29 cellular contexts compared by ENCODE assay signal in genomic region chr14:31255286-31255685, GRCh38. TPM values are rescaled to one million over a fixed set of nuclear protein-coding genes. Genes with fewer than 3 reads are reported as not detected.
DNase-seq lines count a peak whose midpoint lies in the region; ATAC-seq, FAIRE-seq and TF ChIP-seq lines count a peak whose summit lies in the region.
"Had no signal": no experiment of that assay in that cellular context is flagged by ENCODE, and none has a peak within 500 bp of the region (broad histone marks: within the 10 kb centered on the region; RNA-seq: fewer than 3 reads in every experiment).

No MANE protein-coding gene starts in this region.

- no peak overlapping the region for H3K9ac ChIP-seq in HepG2 (ENCODE audit: insufficient read depth, low read depth, low read length)
- H3K9ac ChIP-seq: BLaER1; BLaER1 treated with 17β-estradiol and CSF1 and Interleukin-3, amounts not matched to agents 10 nM and 100 nM had no signal

- CTCF ChIA-PET in HepG2 (lab: Yijun Ruan, JAX; ENCODE audit: low intra/inter-chr PET ratio, low total read pairs) = no interaction called here

- no peak for TF ChIP-seq CTCF in HepG2 (CRISPR knock-in tag; IDR thresholded peaks at IDR 0.05)
- no peak for TF ChIP-seq CTCF in right lobe of liver (IDR thresholded peaks at IDR 0.05)

- WGBS in HepG2 (ENCODE audit: low lambda C conversion rate) = 93% methylated on average over 2 of the region's 2 CpGs
- WGBS in right lobe of liver (ENCODE audit: insufficient coverage, low coverage, low lambda C conversion rate, missing lambda C conversion rate) = 79% methylated on average over 2 of the region's 2 CpGs

- in situ Hi-C loops in HepG2 (cut with HindIII; ENCODE audit: extremely low pct_ligation_motif_present, low pct_unique_long_range_greater_than_20kb) = no loop called here

- H3K27ac ChIP-seq in HepG2 (ENCODE audit: extremely low read length, insufficient read depth, low read length) (no peak overlapping the region), right lobe of liver (no peak overlapping the region)
- H3K27ac ChIP-seq: 22Rv1; A549; BLaER1; BLaER1 treated with 17β-estradiol and CSF1 and Interleukin-3, amounts not matched to agents 10 nM and 100 nM; C4-2B had no signal

- no TSS peak for BruUV-seq in HepG2 (replicated peaks; lab: Mats Ljungman, UMichigan)

- H3K27me3 ChIP-seq in HepG2 (ENCODE audit: control insufficient read depth in 1 of 2, insufficient read depth in 2 of 2, low read length in 2 of 2) (no peaks in the 10 kb centered on the region; a peak in 1 of 5 replicates), right lobe of liver (no peaks in the 10 kb centered on the region)
- H3K27me3 ChIP-seq: BE2C; BLaER1; BLaER1 treated with 17β-estradiol and CSF1 and Interleukin-3, amounts not matched to agents 10 nM and 100 nM had no signal

- intact Hi-C loops in HepG2 (cut with micrococcal nuclease; ENCODE audit: unreplicated experiment) (no loop called here), right lobe of liver (cut with DNase I) (no loop called here)

- FAIRE-seq in HepG2 (lab: Jason Lieb, UNC) = no peak
- FAIRE-seq: A204.1, A549, D721Med had no signal

- no peak overlapping the region for H2AFZ ChIP-seq in HepG2 (ENCODE audit: low read length)

- no peak overlapping the region for H3K4me2 ChIP-seq in HepG2 (ENCODE audit: low read depth, low read length)
- H3K4me2 ChIP-seq: A549; BLaER1; BLaER1 treated with 17β-estradiol and CSF1 and Interleukin-3, amounts not matched to agents 10 nM and 100 nM had no signal

- H3K79me2 ChIP-seq in HepG2 (ENCODE audit: insufficient read depth, low read length) = no peaks in the 10 kb centered on the region

- no peaks in the 10 kb centered on the region for H4K20me1 ChIP-seq in HepG2 (ENCODE audit: insufficient read depth, low read length)
- H4K20me1 ChIP-seq: BLaER1; BLaER1 treated with 17β-estradiol and CSF1 and Interleukin-3, amounts not matched to agents 10 nM and 100 nM had no signal

- TF ChIP-seq EP300 in HepG2 (IDR thresholded peaks at IDR 0.05; ENCODE audit: low read depth in 2 of 2, low read length in 2 of 2) = no peak
- no peak for TF ChIP-seq EP300 in HepG2 (CRISPR knock-in tag; IDR thresholded peaks at IDR 0.05; ENCODE audit: borderline replicate concordance)

- H3K9me3 ChIP-seq in HepG2 (ENCODE audit: low read length) (no peaks in the 10 kb centered on the region), right lobe of liver (no peaks in the 10 kb centered on the region)
- H3K9me3 ChIP-seq: BE2C, BLaER1, Caco-2 had no signal

- ATAC-seq in HepG2 (no peak), right lobe of liver (no peak)
- ATAC-seq: A549; CD8-positive, alpha-beta T cell had no signal

- H3K4me1 ChIP-seq in HepG2 (ENCODE audit: insufficient read depth, low read length) (peaks cover 93% of the 10 kb centered on the region), right lobe of liver (peaks cover 0 to 33% (median 14%) of the 10 kb centered on the region in 4 donors)
- H3K4me1 ChIP-seq: BE2C, BLaER1 had no signal

- H3K4me3 ChIP-seq in HepG2 (replicated peaks in 1 of 3; ENCODE audit: insufficient read depth in 1 of 3, low read depth in 2 of 3, low read length in 3 of 3) (no peak overlapping the region), right lobe of liver (no peak overlapping the region)
- H3K4me3 ChIP-seq: A549; BLaER1; BLaER1 treated with 17β-estradiol and CSF1 and Interleukin-3, amounts not matched to agents 10 nM and 100 nM had no signal

- no peak for TF ChIP-seq RAD21 in HepG2 (CRISPR knock-in tag; IDR thresholded peaks at IDR 0.05)

- TF ChIP-seq POLR2A in HepG2 (IDR thresholded peaks at IDR 0.05; ENCODE audit: insufficient read depth in 1 of 2, low read depth in 2 of 2, low read length in 2 of 2) (no peak), right lobe of liver (IDR thresholded peaks at IDR 0.05) (no peak)

- POLR2A ChIA-PET in HepG2 (lab: Yijun Ruan, JAX) = interaction anchor here (1.0 to 14.8 kb wide), 4 partner anchors 9 to 48 kb away, joined by 3 to 323 read pairs (median 63); partner anchors contain the start of gene HECTD1

- H3K36me3 ChIP-seq in HepG2 (replicated peaks in 1 of 2; ENCODE audit: control insufficient read depth in 1 of 2, insufficient read depth in 2 of 2, low read length in 2 of 2) (no peaks in the 10 kb centered on the region), right lobe of liver (no peaks in the 10 kb centered on the region)
- H3K36me3 ChIP-seq: BE2C; BLaER1; BLaER1 treated with 17β-estradiol and CSF1 and Interleukin-3, amounts not matched to agents 10 nM and 100 nM had no signal

- no peak for DNase-seq in HepG2 (ENCODE audit: low spot score)
- no peak for DNase-seq in right lobe of liver
- DNase-seq: 8988T; ACHN; AML-193; BE2C; C1 segment of cervical spinal cord; Caco-2; Calu3; CD4-positive, alpha-beta memory T cell; CD4-positive, alpha-beta T cell; CD4-positive, CD25-positive, alpha-beta regulatory T cell; CD8-positive, alpha-beta memory T cell; CD8-positive, alpha-beta T cell; COR-L47; DMS 273 treated with DMSO at 0.1 percent for 48 hours; DMS153; DMS53; DMS79; DMS79 treated with DMSO at 0.1 percent for 48 hours; DND-41; EL had no signal

TF ChIP-seq in HepG2, 621 proteins besides CTCF, POLR2A, EP300 and RAD21 (continues in another document):
- TF ChIP-seq TCF12 (IDR thresholded peaks at IDR 0.05) = no peak
- no peak for TF ChIP-seq TCF12 (CRISPR knock-in tag; IDR thresholded peaks at IDR 0.05)
- 0 out of 2 replicates have a peak, but pooled peaks have one; percentile 32 for TF ChIP-seq ZMAT3 (CRISPR knock-in tag; conservative IDR thresholded peaks at IDR 0.05)
- no peak for TF ChIP-seq PAWR (CRISPR knock-in tag; IDR thresholded peaks at IDR 0.05; ENCODE audit: borderline replicate concordance)
- no peak for TF ChIP-seq BRF2 (CRISPR knock-in tag; IDR thresholded peaks at IDR 0.05)
- no peak for TF ChIP-seq ZNF619 (CRISPR knock-in tag; IDR thresholded peaks at IDR 0.05)
- TF ChIP-seq CREB1 (IDR thresholded peaks at IDR 0.05) = no peak
- TF ChIP-seq CREB1 (CRISPR knock-in tag; IDR thresholded peaks at IDR 0.05) = no peak
- peak; percentile 80; the same call in 1 of the 2 replicates for TF ChIP-seq ZNF383 (CRISPR knock-in tag; IDR thresholded peaks at IDR 0.05; ENCODE audit: borderline replicate concordance)
- no peak for TF ChIP-seq ZNF512 (CRISPR knock-in tag; IDR thresholded peaks at IDR 0.05)
- TF ChIP-seq ZNF879 (CRISPR knock-in tag; IDR thresholded peaks at IDR 0.05) = no peak
- TF ChIP-seq ZFP36L1 (CRISPR knock-in tag; IDR thresholded peaks at IDR 0.05) = no peak
- TF ChIP-seq MAFG (CRISPR knock-in tag; IDR thresholded peaks at IDR 0.05) = no peak

RNA-seq across cellular contexts. Expression of gene HECTD1, which starts 47.7 kb away (rescaled TPM):
- 560 and 761 TPM in 2 replicates for total RNA-seq in HepG2 (2016; rRNA removed; fragmentation: Illumina TruSeq; extraction: Trizol)
- total RNA-seq in HepG2 (2016; cell fraction: cytosol; rRNA removed; fragmentation: Illumina TruSeq; extraction: Trizol; ENCODE audit: low read depth) = 152 and 185 TPM in 2 replicates
- total RNA-seq in HepG2 (2016; cell fraction: insoluble cytoplasmic fraction; rRNA removed; fragmentation: Illumina TruSeq; extraction: Trizol) = 547 and 739 TPM in 2 replicates
- 193 and 217 TPM in 2 replicates for total RNA-seq in HepG2 (2016; cell fraction: membrane; rRNA removed; fragmentation: Illumina TruSeq; extraction: Trizol)
- 529 and 592 TPM in 2 replicates for total RNA-seq in HepG2 (2016; cell fraction: nucleus; rRNA removed; fragmentation: Illumina TruSeq; extraction: Trizol)
- polyA plus RNA-seq in HepG2 (2011; rRNA removed) = 251 and 312 TPM in 2 replicates
- polyA plus RNA-seq in HepG2 (2011; cell fraction: cytosol; rRNA removed) = 136 and 176 TPM in 2 replicates
- polyA plus RNA-seq in HepG2 (2011; cell fraction: nucleus; rRNA removed) = 261 and 311 TPM in 2 replicates
- polyA plus RNA-seq in HepG2 (2012) = 201 and 210 TPM in 2 replicates
- polyA plus RNA-seq in HepG2 (2016; cell fraction: cytosol; fragmentation: Illumina TruSeq; extraction: Trizol; ENCODE audit: low read depth) = 18.3 and 18.5 TPM in 2 replicates
- 345 and 361 TPM in 2 replicates for polyA plus RNA-seq in HepG2 (2016; cell fraction: insoluble cytoplasmic fraction; fragmentation: Illumina TruSeq; extraction: Trizol; ENCODE audit: low read depth)
- 42.8 and 42.9 TPM in 2 replicates for polyA plus RNA-seq in HepG2 (2016; cell fraction: membrane; fragmentation: Illumina TruSeq; extraction: Trizol; ENCODE audit: low read depth)
- 433 and 489 TPM in 2 replicates for polyA plus RNA-seq in HepG2 (2016; cell fraction: nucleus; fragmentation: Illumina TruSeq; extraction: Trizol; ENCODE audit: insufficient read depth, low read depth)
- 372 and 1,089 TPM in 2 replicates for polyA minus RNA-seq in HepG2 (2011; rRNA and poly(A)+ RNA removed; ENCODE audit: low replicate concordance)
- polyA minus RNA-seq in HepG2 (2011; cell fraction: cytosol; rRNA and poly(A)+ RNA removed) = 426 and 459 TPM in 2 replicates
- polyA minus RNA-seq in HepG2 (2011; cell fraction: nucleus; rRNA and poly(A)+ RNA removed) = 772 and 919 TPM in 2 replicates
- 100 to 1,000 TPM in 5 of 6 experiments, 10 to 100 TPM in 1; 77.2 to 167 (median 119) TPM for total RNA-seq in right lobe of liver
